In the genomic region with DNA sequence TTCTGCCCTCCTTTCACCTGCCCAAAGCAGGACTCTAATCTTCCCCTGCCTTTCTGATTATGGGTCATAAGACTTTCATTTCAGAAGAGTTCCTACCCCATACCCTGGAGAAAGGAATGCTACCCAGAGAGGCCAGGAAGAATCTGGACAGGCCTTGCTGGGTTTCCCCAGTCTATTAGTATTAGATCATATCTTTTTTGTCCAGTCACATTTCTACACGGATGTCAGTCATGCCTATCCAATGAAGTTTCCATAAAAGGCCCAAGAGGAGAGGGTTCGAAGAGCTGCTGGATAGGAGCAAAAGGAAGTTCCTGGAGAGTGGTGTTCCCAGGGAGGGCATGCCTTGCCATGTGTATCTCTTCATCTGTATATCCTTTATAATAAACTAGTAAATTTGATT, we compare ENCODE assay signal across 12 cellular contexts. TPM values are rescaled to one million over a fixed set of nuclear protein-coding genes. Genes with fewer than 3 reads are reported as not detected.
DNase-seq lines count a peak whose midpoint lies in the region; FAIRE-seq and TF ChIP-seq lines count a peak whose summit lies in the region.
"Had no signal": no experiment of that assay in that cellular context is flagged by ENCODE, and none has a peak within 500 bp of the region (broad histone marks: within the 10 kb centered on the region; RNA-seq: fewer than 3 reads in every experiment).

No MANE protein-coding gene starts in this region.

- peak overlapping the region; percentile 42 to 62 (median 53) for H3K4me3 Mint-ChIP-seq in nephron

- H3K9me3 Mint-ChIP-seq in nephron, result no peaks in the 10 kb centered on the region

- in situ Hi-C loops in Caki2 (cut with HindIII; ENCODE audit: low pct_unique_long_range_greater_than_20kb, low sequenced_read_pairs), result no loop called here

- H3F3A ChIP-seq in Loucy (ENCODE audit: low read depth), result no peaks in the 10 kb centered on the region

- peaks cover 15% of the 10 kb centered on the region for H4K20me1 ChIP-seq in Loucy (ENCODE audit: insufficient read depth, low read length, poor library complexity, severe bottlenecking)

- H3K4me1 Mint-ChIP-seq in nephron, result peaks cover 25% of the 10 kb centered on the region

- no peaks in the 10 kb centered on the region for H3K9me2 ChIP-seq in Loucy (replicated peaks; ENCODE audit: low read depth, low read length)

- H3K36me3 ChIP-seq in Loucy (ENCODE audit: insufficient read depth, low read length) (peaks cover 17% of the 10 kb centered on the region; the same call in 1 of the 2 replicates), bronchial epithelial cell (ENCODE audit: control insufficient read depth, insufficient read depth, low read length) (peaks cover 11% of the 10 kb centered on the region)

- peak; percentile 81 for DNase-seq in Caki2 (ENCODE audit: low read depth)
- peak; percentile 17 for DNase-seq in bronchial epithelial cell (ENCODE audit: low read depth)
- DNase-seq in NCI-H2081 treated with DMSO at 0.1 percent for 48 hours (lab: John Stamatoyannopoulos, UW), result no peak
- DNase-seq in NCI-H526 treated with DMSO at 0.1 percent for 48 hours (lab: John Stamatoyannopoulos, UW), result no peak
- no peak for DNase-seq in NCI-H510A treated with DMSO at 0.1 percent for 48 hours (lab: John Stamatoyannopoulos, UW)
- DNase-seq: activated naive CD4-positive, alpha-beta T cell treated with Interleukin-2 at 50 U/mL for 16 hours; GOT3 had no signal

- no peak overlapping the region for H2AFZ ChIP-seq in Loucy (ENCODE audit: low read length)

- H3K4me2 ChIP-seq in Loucy (ENCODE audit: low read depth, low read length, poor library complexity, severe bottlenecking), result peak overlapping the region; percentile 76

- peaks cover 41% of the 10 kb centered on the region for H3K36me3 Mint-ChIP-seq in nephron (ENCODE audit: low read depth)

- no peaks in the 10 kb centered on the region for H3K9me3 ChIP-seq in Loucy (ENCODE audit: insufficient read depth, low read depth, low read length)

- FAIRE-seq in bronchial epithelial cell (lab: Jason Lieb, UNC), result no peak
- FAIRE-seq: G401.6, islet of Langerhans had no signal

- H3K4me1 ChIP-seq in Loucy (ENCODE audit: insufficient read depth, low read length, poor library complexity, severe bottlenecking), result peaks cover 32% of the 10 kb centered on the region

- peak overlapping the region; percentile 33 for H3K9ac ChIP-seq in Loucy (ENCODE audit: low read depth, low read length, poor library complexity, severe bottlenecking)

- H3K79me2 ChIP-seq in Loucy (ENCODE audit: insufficient read depth, low read length), result peaks cover 66% of the 10 kb centered on the region

- H3K27me3 ChIP-seq in Loucy (ENCODE audit: insufficient read depth, low read length, poor library complexity, severe bottlenecking), result no peaks in the 10 kb centered on the region
- H3K27me3 ChIP-seq in bronchial epithelial cell (ENCODE audit: control insufficient read depth, insufficient read depth, low read length), result no peaks in the 10 kb centered on the region

- H3K4me3 ChIP-seq in Loucy (ENCODE audit: low read length, poor library complexity, severe bottlenecking), result peak overlapping the region; percentile 95
- no peak overlapping the region for H3K4me3 ChIP-seq in bronchial epithelial cell (ENCODE audit: low read depth, low read length)

- TF ChIP-seq CTCF in Loucy (conservative IDR thresholded peaks at IDR 0.05; ENCODE audit: low read length), result no peak
- TF ChIP-seq CTCF in bronchial epithelial cell (IDR thresholded peaks at IDR 0.05; ENCODE audit: insufficient read depth, low read length, severe bottlenecking), result no peak
- TF ChIP-seq CTCF in nephron (IDR thresholded peaks at IDR 0.05; ENCODE audit: unreplicated experiment in 3 of 3), result no peak

- H3K27me3 Mint-ChIP-seq in nephron (ENCODE audit: low read depth), result no peaks in the 10 kb centered on the region
- H3K27me3 Mint-ChIP-seq: progenitor cell of endocrine pancreas had no signal

- peak overlapping the region; percentile 37 to 48 (median 43) for H3K27ac Mint-ChIP-seq in nephron

RNA-seq across cellular contexts. Expression of gene POLH, which starts 3.2 kb away (rescaled TPM):
- 23.5 and 39.0 TPM in 2 replicates for total RNA-seq in Caki2 (2014; rRNA removed; shearing (Covaris generic); ENCODE audit: low replicate concordance)
- 17.4 and 24.3 TPM in 2 replicates for total RNA-seq in bronchial epithelial cell

RNA-seq across cellular contexts. Expression of gene XPO5, which starts 3.3 kb away (rescaled TPM):
- total RNA-seq in Caki2 (2014; rRNA removed; shearing (Covaris generic); ENCODE audit: low replicate concordance), result 28.3 and 39.2 TPM in 2 replicates
- 35.8 and 43.1 TPM in 2 replicates for total RNA-seq in bronchial epithelial cell

RNA-seq across cellular contexts. Expression of gene GTPBP2, which starts 49.9 kb away (rescaled TPM):
- 51.0 and 56.5 TPM in 2 replicates for total RNA-seq in Caki2 (2014; rRNA removed; shearing (Covaris generic); ENCODE audit: low replicate concordance)
- 176 and 273 TPM in 2 replicates for total RNA-seq in bronchial epithelial cell

RNA-seq across cellular contexts. Expression of gene MAD2L1BP, which starts 56.5 kb away (rescaled TPM):
- total RNA-seq in Caki2 (2014; rRNA removed; shearing (Covaris generic); ENCODE audit: low replicate concordance), result 39.1 and 46.7 TPM in 2 replicates
- 21.5 and 27.9 TPM in 2 replicates for total RNA-seq in bronchial epithelial cell

Comparison
In these comparisons a context has a peak if more than half of its experiments do, and no peak if none do; other contexts are left out.
1. DNase-seq: peak in Caki2 (single experiment) and bronchial epithelial cell (single experiment); none in NCI-H2081 treated with DMSO at 0.1 percent for 48 hours (single experiment), NCI-H526 treated with DMSO at 0.1 percent for 48 hours (single experiment) and NCI-H510A treated with DMSO at 0.1 percent for 48 hours (single experiment).